In genomic region chr2:60840880-60841279, GRCh38 we compare ENCODE assay signal across 11 cellular contexts. TPM values are rescaled to one million over a fixed set of nuclear protein-coding genes. Genes with fewer than 3 reads are reported as not detected.
DNase-seq lines count a peak whose midpoint lies in the region; ATAC-seq and TF ChIP-seq lines count a peak whose summit lies in the region.
"Had no signal": no experiment of that assay in that cellular context is flagged by ENCODE, and none has a peak within 500 bp of the region (broad histone marks: within the 10 kb centered on the region; RNA-seq: fewer than 3 reads in every experiment).

No MANE protein-coding gene starts in this region.

- peak overlapping the region; percentile 50 to 65 for H3K27ac Mint-ChIP-seq in T-cell

- H3K4me1 ChIP-seq in DOHH2 (ENCODE audit: control insufficient read depth, low read length), result peaks cover 99% of the 10 kb centered on the region
- H3K4me1 ChIP-seq: heart left ventricle had no signal

- POLR2A ChIA-PET in T-cell (lab: Charles Lee), result no interaction called here

- peaks cover 13% of the 10 kb centered on the region for H3K79me2 ChIP-seq in DOHH2 (ENCODE audit: control insufficient read depth, low read length)

- no peaks in the 10 kb centered on the region for H3K9me3 Mint-ChIP-seq in T-cell

- H3K4me1 Mint-ChIP-seq in T-cell, result peaks cover 10 to 21% (median 18%) of the 10 kb centered on the region in 3 donors

- no peaks in the 10 kb centered on the region for H3K27me3 Mint-ChIP-seq in T-cell

- in situ Hi-C loops in GM13977 (cut with MboI; ENCODE audit: low pct_unique_long_range_greater_than_20kb, low sequenced_read_pairs, unreplicated experiment), result no loop called here

- peaks cover 47% of the 10 kb centered on the region for H3F3A ChIP-seq in DOHH2 (ENCODE audit: control insufficient read depth, insufficient read depth)

- H3K4me2 ChIP-seq in DOHH2 (ENCODE audit: low read length), result peak overlapping the region; percentile 74

- no peaks in the 10 kb centered on the region for H4K20me1 ChIP-seq in DOHH2 (ENCODE audit: control insufficient read depth, insufficient read depth, low read depth, low read length)

- H3K4me3 ChIP-seq in DOHH2 (ENCODE audit: low read length), result peak overlapping the region; percentile 61
- H3K4me3 ChIP-seq: heart left ventricle had no signal

- H3K36me3 ChIP-seq in DOHH2 (ENCODE audit: control insufficient read depth, low read length), result peaks cover 3% of the 10 kb centered on the region; the same call in 1 of the 2 replicates
- H3K36me3 ChIP-seq: heart left ventricle had no signal

- H3K36me3 Mint-ChIP-seq in T-cell, result no peaks in the 10 kb centered on the region

- peak overlapping the region in 1 of 3 donors; percentile 48 for H3K4me3 Mint-ChIP-seq in T-cell

- CTCF ChIA-PET in T-cell (lab: Charles Lee), result no interaction called here

- DNase-seq in T-cell (peak in 3 of 34 experiments; percentile 4 to 16 (median 8)), left lobe of liver (ENCODE audit: low spot score) (no peak), NCI-H226 (no peak), NCI-H2171 treated with DMSO at 0.1 percent for 48 hours (lab: John Stamatoyannopoulos, UW) (no peak), GM13977 (ENCODE audit: low spot score) (no peak)
- DNase-seq: amniotic stem cell, heart left ventricle, KG1 had no signal

- H3K27ac ChIP-seq in DOHH2 (ENCODE audit: low read depth, low read length), result peak overlapping the region; percentile 95
- H3K27ac ChIP-seq: heart left ventricle had no signal

- H3K9me3 ChIP-seq in DOHH2 (ENCODE audit: control insufficient read depth, insufficient read depth, low read length), result no peaks in the 10 kb centered on the region
- H3K9me3 ChIP-seq: heart left ventricle had no signal

- H3K27me3 ChIP-seq in DOHH2 (ENCODE audit: control insufficient read depth, low read length), result no peaks in the 10 kb centered on the region
- H3K27me3 ChIP-seq: heart left ventricle had no signal

- H3K9me2 ChIP-seq in DOHH2 (replicated peaks; ENCODE audit: control insufficient read depth, low read length), result no peaks in the 10 kb centered on the region

- TF ChIP-seq CTCF in DOHH2 (IDR thresholded peaks at IDR 0.05; ENCODE audit: low read depth, low read length, poor library complexity, severe bottlenecking), result no peak
- TF ChIP-seq CTCF in GM13977 (IDR thresholded peaks at IDR 0.05; ENCODE audit: extremely low read depth, insufficient read depth, missing control alignments), result no peak

- ATAC-seq in GM19397 (IDR thresholded peaks at IDR 0.05; ENCODE audit: unreplicated experiment) (peak; percentile 56), HG03095 (IDR thresholded peaks at IDR 0.05; ENCODE audit: unreplicated experiment) (peak; percentile 54), T-cell (replicated peaks in 1 of 4) (peak; percentile 15 to 69 (median 60)), left lobe of liver (no peak)
- ATAC-seq: heart left ventricle had no signal

RNA-seq across cellular contexts. Expression of gene REL, which starts 40.5 kb away (rescaled TPM):
- total RNA-seq in T-cell (10 to 100 TPM; 19.9 to 69.9 (median 25.1) TPM), left lobe of liver (4.4 TPM)
